ENCODE assay signal across 8 cellular contexts in the genomic region with DNA sequence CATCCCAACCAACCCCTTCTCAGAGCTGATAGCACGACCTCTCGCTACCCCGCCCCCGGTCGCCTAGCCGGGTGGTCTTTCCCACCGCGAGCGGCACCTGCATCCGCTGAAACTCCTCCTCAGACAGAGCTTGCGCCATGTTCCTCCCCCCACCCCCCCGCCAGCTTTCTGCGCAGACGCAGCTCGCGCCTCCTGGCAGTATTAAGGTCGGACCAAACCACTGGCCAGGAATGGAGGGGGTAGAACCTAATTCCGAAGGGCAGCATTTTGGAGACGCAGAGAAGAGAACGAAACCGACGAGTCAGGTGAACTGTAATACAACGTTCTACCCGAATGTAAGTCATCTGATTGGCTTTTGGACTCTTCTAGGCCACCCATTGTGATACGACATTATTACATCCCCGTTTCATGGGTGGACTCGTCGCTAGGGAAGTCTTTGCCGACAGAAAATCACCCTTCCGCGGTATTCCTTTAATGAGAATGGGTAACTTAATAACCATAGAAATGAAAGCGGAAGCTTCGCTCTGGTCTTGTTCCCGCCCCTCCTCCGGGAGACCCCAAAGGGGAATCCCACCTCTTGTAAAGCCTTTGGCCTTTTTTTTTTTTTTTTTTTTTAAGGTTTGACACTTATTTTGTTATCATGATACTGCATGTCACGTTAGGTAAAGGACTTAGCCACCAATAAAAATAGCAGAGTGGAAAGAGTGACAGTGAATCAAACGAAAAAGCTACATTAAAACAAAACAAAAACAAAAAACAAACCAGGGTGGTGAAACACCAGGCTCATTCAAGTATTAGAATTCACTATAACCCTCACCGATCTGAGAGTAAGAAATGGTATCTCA. TPM values are rescaled to one million over a fixed set of nuclear protein-coding genes. Genes with fewer than 3 reads are reported as not detected.
DNase-seq lines count a peak whose midpoint lies in the region; ATAC-seq, FAIRE-seq and TF ChIP-seq lines count a peak whose summit lies in the region.

A gene with protein sequence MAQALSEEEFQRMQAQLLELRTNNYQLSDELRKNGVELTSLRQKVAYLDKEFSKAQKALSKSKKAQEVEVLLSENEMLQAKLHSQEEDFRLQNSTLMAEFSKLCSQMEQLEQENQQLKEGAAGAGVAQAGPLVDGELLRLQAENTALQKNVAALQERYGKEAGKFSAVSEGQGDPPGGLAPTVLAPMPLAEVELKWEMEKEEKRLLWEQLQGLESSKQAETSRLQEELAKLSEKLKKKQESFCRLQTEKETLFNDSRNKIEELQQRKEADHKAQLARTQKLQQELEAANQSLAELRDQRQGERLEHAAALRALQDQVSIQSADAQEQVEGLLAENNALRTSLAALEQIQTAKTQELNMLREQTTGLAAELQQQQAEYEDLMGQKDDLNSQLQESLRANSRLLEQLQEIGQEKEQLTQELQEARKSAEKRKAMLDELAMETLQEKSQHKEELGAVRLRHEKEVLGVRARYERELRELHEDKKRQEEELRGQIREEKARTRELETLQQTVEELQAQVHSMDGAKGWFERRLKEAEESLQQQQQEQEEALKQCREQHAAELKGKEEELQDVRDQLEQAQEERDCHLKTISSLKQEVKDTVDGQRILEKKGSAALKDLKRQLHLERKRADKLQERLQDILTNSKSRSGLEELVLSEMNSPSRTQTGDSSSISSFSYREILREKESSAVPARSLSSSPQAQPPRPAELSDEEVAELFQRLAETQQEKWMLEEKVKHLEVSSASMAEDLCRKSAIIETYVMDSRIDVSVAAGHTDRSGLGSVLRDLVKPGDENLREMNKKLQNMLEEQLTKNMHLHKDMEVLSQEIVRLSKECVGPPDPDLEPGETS (minus strand): TSS at position 174 of the 845 bp plus-strand sequence. CDS start 35 bp downstream, at position 139.

- peaks cover 6% of the 10 kb centered on the region for H3K4me1 ChIP-seq in keratinocyte (ENCODE audit: control insufficient read depth, extremely low read depth, insufficient read depth, low read length)

- H3K4me3 ChIP-seq in keratinocyte (ENCODE audit: control insufficient read depth in 2 of 3, extremely low read depth in 1 of 3, insufficient read depth in 2 of 3, low read depth in 1 of 3, low read length in 3 of 3), result peak within 1 kb of the TSS; percentile 61 to 77 (median 70)

- H4K20me1 ChIP-seq in keratinocyte (ENCODE audit: control insufficient read depth, extremely low read depth, insufficient read depth, low read length), result no peaks in the 10 kb centered on the region

- H3K9ac ChIP-seq in keratinocyte (ENCODE audit: control insufficient read depth, extremely low read depth, insufficient read depth, low read length), result peak within 1 kb of the TSS; percentile 91

- H2AFZ ChIP-seq in keratinocyte (ENCODE audit: control insufficient read depth, low read length), result peak within 1 kb of the TSS; percentile 97

- peak; percentile 80 for ATAC-seq in GM18909 (IDR thresholded peaks at IDR 0.05; ENCODE audit: poor library complexity, unreplicated experiment)
- ATAC-seq in HG03196 (IDR thresholded peaks at IDR 0.05; ENCODE audit: unreplicated experiment), result peak; percentile 78
- ATAC-seq in activated CD4-positive, CD25-positive, alpha-beta regulatory T cell treated with anti-CD3 and anti-CD28 coated beads, Interleukin-2, amount 50 U/mL, for 24 hours, result peak; percentile 80 to 81

- H3K27ac ChIP-seq in keratinocyte (ENCODE audit: control insufficient read depth, insufficient read depth, low read length), result peak within 1 kb of the TSS; percentile 98

- peak; percentile 34 for FAIRE-seq in keratinocyte (lab: Jason Lieb, UNC)

- no peaks in the 10 kb centered on the region for H3K9me3 ChIP-seq in keratinocyte (ENCODE audit: control insufficient read depth, low read depth, low read length)

- peaks cover 7 to 10% of the 10 kb centered on the region in 2 experiments for H3K36me3 ChIP-seq in keratinocyte (ENCODE audit: control insufficient read depth in 2 of 2, extremely low read depth in 1 of 2, insufficient read depth in 2 of 2, low read length in 2 of 2)

- dilution Hi-C loops in keratinocyte (cut with MboI; ENCODE audit: extremely low pct_ligation_motif_present, low sequenced_read_pairs), result no loop called here

- DNase-seq in AG08395 (ENCODE audit: low spot score) (peak; percentile 93), NCI-H446 treated with DMSO at 0.1 percent for 48 hours (lab: John Stamatoyannopoulos, UW) (peak; percentile 74), cerebellar cortex (ENCODE audit: low spot score) (peak; percentile 86), keratinocyte (ENCODE audit: low read depth, low spot score) (peak; percentile 55)
- peak; percentile 51 to 63 for DNase-seq in stimulated activated CD4-positive, alpha-beta T cell treated with anti-CD3 and anti-CD28 coated beads, Interleukin-15, amount 100 ng/mL, for 1 hour (ENCODE audit: low read depth in 1 of 2, low spot score in 1 of 2)

- no peaks in the 10 kb centered on the region for H3K27me3 ChIP-seq in keratinocyte (ENCODE audit: control insufficient read depth, extremely low read depth, insufficient read depth, low read length)

- H3K79me2 ChIP-seq in keratinocyte (ENCODE audit: control insufficient read depth, insufficient read depth, low read length), result peaks cover 8% of the 10 kb centered on the region

- no peaks in the 10 kb centered on the region for H3K9me1 ChIP-seq in keratinocyte (ENCODE audit: control insufficient read depth, extremely low read depth, insufficient read depth, low read length)

- no peak for TF ChIP-seq CTCF in keratinocyte (optimal IDR thresholded peaks at IDR 0.05 in 1 of 3, IDR thresholded peaks at IDR 0.05 in 1 of 3, conservative IDR thresholded peaks at IDR 0.05 in 1 of 3; ENCODE audit: extremely low read depth in 1 of 3, insufficient read depth in 2 of 3, low read length in 3 of 3)

- peak within 1 kb of the TSS; percentile 80 for H3K4me2 ChIP-seq in keratinocyte (ENCODE audit: control insufficient read depth, extremely low read depth, insufficient read depth, low read depth, low read length)

RNA-seq across cellular contexts. Expression of the gene that starts here (rescaled TPM):
- polyA plus RNA-seq in keratinocyte, result 20.2 to 23.0 TPM (median 20.9 TPM) in 3 replicates
- polyA plus RNA-seq in keratinocyte (2011; ENCODE audit: low read depth), result 29.3 TPM
- 10.4 and 12.9 TPM in 2 replicates for polyA plus RNA-seq in keratinocyte (2011; cell fraction: cytosol; rRNA removed)
- 68.9 and 70.8 TPM in 2 replicates for polyA plus RNA-seq in keratinocyte (2011; cell fraction: nucleus; rRNA removed)
- polyA plus RNA-seq in keratinocyte (2012; ENCODE audit: low replicate concordance), result 17.3 and 17.5 TPM in 2 replicates
- polyA minus RNA-seq in keratinocyte, result 7.2 to 19.0 TPM (median 10.7 TPM) in 3 replicates
- 9.2 TPM for polyA minus RNA-seq in keratinocyte (2011; cell fraction: cytosol; rRNA and poly(A)+ RNA removed)
- polyA minus RNA-seq in keratinocyte (2011; cell fraction: nucleus; rRNA and poly(A)+ RNA removed), result 9.0 and 16.7 TPM in 2 replicates

Comparison
In these comparisons a context has a peak if more than half of its experiments do, and no peak if none do; other contexts are left out.
1. Peak in every context shown above with its lines: DNase-seq, ATAC-seq, H3K4me3 ChIP-seq and H3K27ac ChIP-seq.